ENCODE assay signal across 8 cellular contexts in genomic region chr2:189287982-189288494, GRCh38.
DNase-seq lines count a peak whose midpoint lies in the region; ATAC-seq, FAIRE-seq and TF ChIP-seq lines count a peak whose summit lies in the region.

No MANE protein-coding gene starts in this region.

- H3K36me3 ChIP-seq in ACC112 (ENCODE audit: insufficient read depth, low read length) (peaks cover 7% of the 10 kb centered on the region), liver (ENCODE audit: control insufficient read depth in 4 of 4, insufficient read depth in 3 of 4, low read depth in 1 of 4, low read length in 3 of 4) (no peaks in the 10 kb centered on the region)

- peak overlapping the region; percentile 80 for H3K27ac Mint-ChIP-seq in MCF 10A (ENCODE audit: low read depth, unreplicated experiment)

- H3K9me3 ChIP-seq in liver (ENCODE audit: control insufficient read depth in 4 of 4, low read length in 3 of 4), result no peaks in the 10 kb centered on the region

- CTCF ChIA-PET in MCF 10A (lab: Yijun Ruan, JAX), result interaction anchor here (0.6 to 3.8 kb wide), 18 partner anchors 10 to 1861 kb away, joined by 3 to 51 read pairs (median 4); no protein-coding TSS in a partner anchor

- peak; percentile 69 for ATAC-seq in HG02852 (IDR thresholded peaks at IDR 0.05; ENCODE audit: unreplicated experiment)

- H2AFZ ChIP-seq in ACC112 (ENCODE audit: low read length, unreplicated experiment), result peak overlapping the region; percentile 68

- H3K4me3 ChIP-seq in ACC112 (ENCODE audit: low read depth, low read length) (peak overlapping the region; percentile 30; the same call in 1 of the 2 replicates), GM12875 (ENCODE audit: low read depth, low read length) (no peak overlapping the region), liver (ENCODE audit: low read depth in 1 of 3, low read length in 3 of 3) (no peak overlapping the region)

- no TSS peak for BruUV-seq in MCF 10A (replicated peaks; lab: Mats Ljungman, UMichigan)

- intact Hi-C loops in MCF 10A (cut with micrococcal nuclease), result loop anchor here (1.0 to 5.0 kb wide), 7 partner anchors 59 to 764 kb away; no protein-coding TSS in a partner anchor

- H3K27ac ChIP-seq in ACC112 (ENCODE audit: low read depth, low read length) (peak overlapping the region; percentile 95), liver (ENCODE audit: low read depth in 1 of 2, low read length in 2 of 2) (no peak overlapping the region)

- POLR2A ChIA-PET in MCF 10A (lab: Yijun Ruan, JAX), result interaction anchor here (0.7 to 2.1 kb wide), 10 partner anchors 26 to 194 kb away, joined by 3 to 8 read pairs (median 5); no protein-coding TSS in a partner anchor

- H3K27me3 ChIP-seq in ACC112 (ENCODE audit: insufficient read depth, low read length), result no peaks in the 10 kb centered on the region
- no peaks in the 10 kb centered on the region for H3K27me3 ChIP-seq in liver (ENCODE audit: control insufficient read depth in 4 of 4, insufficient read depth in 4 of 4, low read length in 3 of 4)

- no peak for FAIRE-seq in GM19239 (lab: Jason Lieb, UNC)

- H3K36me3 Mint-ChIP-seq in MCF 10A (ENCODE audit: insufficient read depth, unreplicated experiment), result peaks cover 6% of the 10 kb centered on the region

- no peaks in the 10 kb centered on the region for H3K79me2 ChIP-seq in ACC112 (ENCODE audit: control insufficient read depth, insufficient read depth, low read length, unreplicated experiment)

- peaks cover 10% of the 10 kb centered on the region for H3K9me3 Mint-ChIP-seq in MCF 10A (ENCODE audit: unreplicated experiment)

- WGBS in liver, result 3% methylated on average over 1 of the region's 1 CpG

- TF ChIP-seq RAD21 in liver (IDR thresholded peaks at IDR 0.05), result peak; percentile 88 to 94

- DNase-seq in NCI-H2171 treated with DMSO at 0.1 percent for 48 hours (lab: John Stamatoyannopoulos, UW), result peak; percentile 40
- peak; percentile 72 for DNase-seq in MCF 10A (ENCODE audit: unreplicated experiment)
- no peak for DNase-seq in NCI-H187 treated with DMSO at 0.1 percent for 48 hours (lab: John Stamatoyannopoulos, UW)
- no peak for DNase-seq in GM19239 (ENCODE audit: insufficient read length, low spot score)

- H3K4me3 Mint-ChIP-seq in MCF 10A (ENCODE audit: unreplicated experiment), result no peak overlapping the region

- no peak overlapping the region for H3K9ac ChIP-seq in liver (ENCODE audit: low read depth in 1 of 2, low read length in 2 of 2)

- no peaks in the 10 kb centered on the region for H3K27me3 Mint-ChIP-seq in MCF 10A (ENCODE audit: insufficient read depth, unreplicated experiment)

- H3K4me1 ChIP-seq in ACC112 (ENCODE audit: control insufficient read depth, insufficient read depth, low read length, unreplicated experiment) (peaks cover 46% of the 10 kb centered on the region), liver (ENCODE audit: control insufficient read depth in 4 of 4, insufficient read depth in 4 of 4, low read length in 3 of 4) (no peaks in the 10 kb centered on the region)

- TF ChIP-seq CTCF in GM12875 (IDR thresholded peaks at IDR 0.05; ENCODE audit: borderline replicate concordance, insufficient read depth, low read depth, low read length) (peak; percentile 14; the same call in 1 of the 2 replicates), MCF 10A (IDR thresholded peaks at IDR 0.05; ENCODE audit: unreplicated experiment) (peak; percentile 60), liver (IDR thresholded peaks at IDR 0.05; ENCODE audit: low read depth, low read length, missing input control) (peak; percentile 55)

- H3K4me1 Mint-ChIP-seq in MCF 10A (ENCODE audit: insufficient read depth, unreplicated experiment), result peaks cover 29% of the 10 kb centered on the region

TF ChIP-seq in liver, 16 proteins besides CTCF, POLR2A, EP300 and RAD21:
- TF ChIP-seq HNF4A (conservative IDR thresholded peaks at IDR 0.05), result no peak
- TF ChIP-seq NR2F2 (IDR thresholded peaks at IDR 0.05), result no peak
- no peak for TF ChIP-seq JUND (IDR thresholded peaks at IDR 0.05)
- TF ChIP-seq TAF1 (conservative IDR thresholded peaks at IDR 0.05), result no peak
- TF ChIP-seq HNF4G (IDR thresholded peaks at IDR 0.05), result no peak
- TF ChIP-seq, protein P1, sequence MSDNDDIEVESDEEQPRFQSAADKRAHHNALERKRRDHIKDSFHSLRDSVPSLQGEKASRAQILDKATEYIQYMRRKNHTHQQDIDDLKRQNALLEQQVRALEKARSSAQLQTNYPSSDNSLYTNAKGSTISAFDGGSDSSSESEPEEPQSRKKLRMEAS (IDR thresholded peaks at IDR 0.05), result no peak
- TF ChIP-seq, protein P2, sequence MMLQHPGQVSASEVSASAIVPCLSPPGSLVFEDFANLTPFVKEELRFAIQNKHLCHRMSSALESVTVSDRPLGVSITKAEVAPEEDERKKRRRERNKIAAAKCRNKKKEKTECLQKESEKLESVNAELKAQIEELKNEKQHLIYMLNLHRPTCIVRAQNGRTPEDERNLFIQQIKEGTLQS (IDR thresholded peaks at IDR 0.05), result no peak
- no peak for TF ChIP-seq FOXA1 (IDR thresholded peaks at IDR 0.05)
- no peak for TF ChIP-seq GABPA (IDR thresholded peaks at IDR 0.05 in 1 of 2, conservative IDR thresholded peaks at IDR 0.05 in 1 of 2)
- TF ChIP-seq, protein P3, sequence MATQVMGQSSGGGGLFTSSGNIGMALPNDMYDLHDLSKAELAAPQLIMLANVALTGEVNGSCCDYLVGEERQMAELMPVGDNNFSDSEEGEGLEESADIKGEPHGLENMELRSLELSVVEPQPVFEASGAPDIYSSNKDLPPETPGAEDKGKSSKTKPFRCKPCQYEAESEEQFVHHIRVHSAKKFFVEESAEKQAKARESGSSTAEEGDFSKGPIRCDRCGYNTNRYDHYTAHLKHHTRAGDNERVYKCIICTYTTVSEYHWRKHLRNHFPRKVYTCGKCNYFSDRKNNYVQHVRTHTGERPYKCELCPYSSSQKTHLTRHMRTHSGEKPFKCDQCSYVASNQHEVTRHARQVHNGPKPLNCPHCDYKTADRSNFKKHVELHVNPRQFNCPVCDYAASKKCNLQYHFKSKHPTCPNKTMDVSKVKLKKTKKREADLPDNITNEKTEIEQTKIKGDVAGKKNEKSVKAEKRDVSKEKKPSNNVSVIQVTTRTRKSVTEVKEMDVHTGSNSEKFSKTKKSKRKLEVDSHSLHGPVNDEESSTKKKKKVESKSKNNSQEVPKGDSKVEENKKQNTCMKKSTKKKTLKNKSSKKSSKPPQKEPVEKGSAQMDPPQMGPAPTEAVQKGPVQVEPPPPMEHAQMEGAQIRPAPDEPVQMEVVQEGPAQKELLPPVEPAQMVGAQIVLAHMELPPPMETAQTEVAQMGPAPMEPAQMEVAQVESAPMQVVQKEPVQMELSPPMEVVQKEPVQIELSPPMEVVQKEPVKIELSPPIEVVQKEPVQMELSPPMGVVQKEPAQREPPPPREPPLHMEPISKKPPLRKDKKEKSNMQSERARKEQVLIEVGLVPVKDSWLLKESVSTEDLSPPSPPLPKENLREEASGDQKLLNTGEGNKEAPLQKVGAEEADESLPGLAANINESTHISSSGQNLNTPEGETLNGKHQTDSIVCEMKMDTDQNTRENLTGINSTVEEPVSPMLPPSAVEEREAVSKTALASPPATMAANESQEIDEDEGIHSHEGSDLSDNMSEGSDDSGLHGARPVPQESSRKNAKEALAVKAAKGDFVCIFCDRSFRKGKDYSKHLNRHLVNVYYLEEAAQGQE (IDR thresholded peaks at IDR 0.05), result no peak
- no peak for TF ChIP-seq RXRA (IDR thresholded peaks at IDR 0.05)
- no peak for TF ChIP-seq YY1 (IDR thresholded peaks at IDR 0.05)
- no peak for TF ChIP-seq SP1 (IDR thresholded peaks at IDR 0.05)

Comparison
In these comparisons a context has a peak if more than half of its experiments do, and no peak if none do; other contexts are left out.
1. DNase-seq: peak in NCI-H2171 treated with DMSO at 0.1 percent for 48 hours (single experiment) and MCF 10A (single experiment); none in NCI-H187 treated with DMSO at 0.1 percent for 48 hours (single experiment) and GM19239 (single experiment).
2. Peak in every context shown above with its lines, with median percentiles within 50 percentile points of each other: CTCF ChIP-seq.